ENCODE assay signal across 1 cellular context in the genomic region with DNA sequence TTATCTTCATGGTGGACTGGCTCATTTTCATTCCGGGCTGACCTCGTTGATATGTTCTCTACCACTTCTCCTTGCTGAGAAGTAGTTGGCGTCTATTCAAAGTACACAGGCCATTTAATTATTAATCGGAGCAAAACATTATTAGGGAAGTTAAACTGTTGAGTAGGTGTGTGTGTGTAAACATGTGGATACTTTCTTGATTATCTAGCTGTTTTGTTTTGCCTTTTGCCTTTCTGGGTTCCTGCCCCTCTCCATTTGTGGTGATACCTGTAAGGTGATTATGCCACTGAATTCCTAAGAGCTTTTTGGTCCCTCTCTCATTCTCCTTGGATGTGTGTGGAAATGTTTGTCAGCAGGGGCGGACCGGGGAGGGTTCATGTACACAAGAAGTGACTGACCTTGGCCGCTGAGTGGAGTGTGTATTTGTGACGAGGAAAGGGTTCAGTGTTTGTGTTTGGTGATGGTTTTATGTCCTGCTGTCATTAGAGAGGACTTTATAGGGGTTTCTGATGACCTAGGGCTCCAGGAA.
A peak's percentile ranks its signal among the peaks of the same experiment; 100 is the strongest.
TF ChIP-seq lines count a peak whose summit lies in the region.

No MANE protein-coding gene starts in this region.

TF ChIP-seq in HepG2, 621 proteins besides CTCF, POLR2A, EP300 and RAD21 (continued from another document):
- TF ChIP-seq ZNF318 (CRISPR knock-in tag; IDR thresholded peaks at IDR 0.05) = no peak
- TF ChIP-seq MLX (CRISPR knock-in tag; IDR thresholded peaks at IDR 0.05) = no peak
- TF ChIP-seq TCF7L2 (IDR thresholded peaks at IDR 0.05; ENCODE audit: low read depth, low read length) = no peak
- no peak for TF ChIP-seq ZNF674 (CRISPR knock-in tag; IDR thresholded peaks at IDR 0.05; ENCODE audit: low read depth)
- TF ChIP-seq KDM6A (CRISPR knock-in tag; IDR thresholded peaks at IDR 0.05; ENCODE audit: low read depth) = 0 out of 2 replicates have a peak, but pooled peaks have one; percentile 28
- TF ChIP-seq SMYD3 (CRISPR knock-in tag; IDR thresholded peaks at IDR 0.05) = no peak
- no peak for TF ChIP-seq RBM22 (optimal IDR thresholded peaks at IDR 0.05; ENCODE audit: low read length)
- no peak for TF ChIP-seq ESRRA (CRISPR knock-in tag; IDR thresholded peaks at IDR 0.05; ENCODE audit: low read depth)
- TF ChIP-seq ZSCAN29 (CRISPR knock-in tag; conservative IDR thresholded peaks at IDR 0.05) = peak; percentile 65; the same call in 1 of the 2 replicates
- TF ChIP-seq THAP11 (CRISPR knock-in tag; IDR thresholded peaks at IDR 0.05) = 0 out of 2 replicates have a peak, but pooled peaks have one; percentile 33
- no peak for TF ChIP-seq HOXA7 (CRISPR knock-in tag; IDR thresholded peaks at IDR 0.05)
- TF ChIP-seq ZNF572 (CRISPR knock-in tag; IDR thresholded peaks at IDR 0.05) = no peak
- peak; percentile 80; the same call in 1 of the 2 replicates for TF ChIP-seq ZNF609 (CRISPR knock-in tag; IDR thresholded peaks at IDR 0.05; ENCODE audit: borderline replicate concordance)
- peak; percentile 46; the same call in 1 of the 2 replicates for TF ChIP-seq HDAC1 (CRISPR knock-in tag; IDR thresholded peaks at IDR 0.05)
- TF ChIP-seq MED1 (CRISPR knock-in tag; IDR thresholded peaks at IDR 0.05) = peak; percentile 78
- no peak for TF ChIP-seq ZSCAN30 (CRISPR knock-in tag; IDR thresholded peaks at IDR 0.05)
- no peak for TF ChIP-seq CHCHD3 (CRISPR knock-in tag; IDR thresholded peaks at IDR 0.05)
- no peak for TF ChIP-seq ZNF749 (CRISPR knock-in tag; IDR thresholded peaks at IDR 0.05; ENCODE audit: borderline replicate concordance)
- TF ChIP-seq ZKSCAN1 (IDR thresholded peaks at IDR 0.05; ENCODE audit: low read length) = no peak
- TF ChIP-seq ELF3 (CRISPR knock-in tag; IDR thresholded peaks at IDR 0.05) = peak; percentile 62; the same call in 1 of the 2 replicates
- TF ChIP-seq, protein P1, sequence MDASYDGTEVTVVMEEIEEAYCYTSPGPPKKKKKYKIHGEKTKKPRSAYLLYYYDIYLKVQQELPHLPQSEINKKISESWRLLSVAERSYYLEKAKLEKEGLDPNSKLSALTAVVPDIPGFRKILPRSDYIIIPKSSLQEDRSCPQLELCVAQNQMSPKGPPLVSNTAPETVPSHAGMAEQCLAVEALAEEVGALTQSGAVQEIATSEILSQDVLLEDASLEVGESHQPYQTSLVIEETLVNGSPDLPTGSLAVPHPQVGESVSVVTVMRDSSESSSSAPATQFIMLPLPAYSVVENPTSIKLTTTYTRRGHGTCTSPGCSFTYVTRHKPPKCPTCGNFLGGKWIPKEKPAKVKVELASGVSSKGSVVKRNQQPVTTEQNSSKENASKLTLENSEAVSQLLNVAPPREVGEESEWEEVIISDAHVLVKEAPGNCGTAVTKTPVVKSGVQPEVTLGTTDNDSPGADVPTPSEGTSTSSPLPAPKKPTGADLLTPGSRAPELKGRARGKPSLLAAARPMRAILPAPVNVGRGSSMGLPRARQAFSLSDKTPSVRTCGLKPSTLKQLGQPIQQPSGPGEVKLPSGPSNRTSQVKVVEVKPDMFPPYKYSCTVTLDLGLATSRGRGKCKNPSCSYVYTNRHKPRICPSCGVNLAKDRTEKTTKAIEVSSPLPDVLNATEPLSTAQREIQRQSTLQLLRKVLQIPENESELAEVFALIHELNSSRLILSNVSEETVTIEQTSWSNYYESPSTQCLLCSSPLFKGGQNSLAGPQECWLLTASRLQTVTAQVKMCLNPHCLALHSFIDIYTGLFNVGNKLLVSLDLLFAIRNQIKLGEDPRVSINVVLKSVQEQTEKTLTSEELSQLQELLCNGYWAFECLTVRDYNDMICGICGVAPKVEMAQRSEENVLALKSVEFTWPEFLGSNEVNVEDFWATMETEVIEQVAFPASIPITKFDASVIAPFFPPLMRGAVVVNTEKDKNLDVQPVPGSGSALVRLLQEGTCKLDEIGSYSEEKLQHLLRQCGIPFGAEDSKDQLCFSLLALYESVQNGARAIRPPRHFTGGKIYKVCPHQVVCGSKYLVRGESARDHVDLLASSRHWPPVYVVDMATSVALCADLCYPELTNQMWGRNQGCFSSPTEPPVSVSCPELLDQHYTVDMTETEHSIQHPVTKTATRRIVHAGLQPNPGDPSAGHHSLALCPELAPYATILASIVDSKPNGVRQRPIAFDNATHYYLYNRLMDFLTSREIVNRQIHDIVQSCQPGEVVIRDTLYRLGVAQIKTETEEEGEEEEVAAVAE (CRISPR knock-in tag; IDR thresholded peaks at IDR 0.05; ENCODE audit: borderline replicate concordance) = peak; percentile 39; the same call in 1 of the 2 replicates
- 0 out of 2 replicates have a peak, but pooled peaks have one; percentile 35 for TF ChIP-seq IRF2 (CRISPR knock-in tag; IDR thresholded peaks at IDR 0.05)
- no peak for TF ChIP-seq ZNF282 (IDR thresholded peaks at IDR 0.05; ENCODE audit: partially characterized antibody)
- peak; percentile 59 for TF ChIP-seq POGZ (CRISPR knock-in tag; IDR thresholded peaks at IDR 0.05)
- no peak for TF ChIP-seq ZNF879 (CRISPR knock-in tag; IDR thresholded peaks at IDR 0.05)
- TF ChIP-seq ZNF3 (CRISPR knock-in tag; IDR thresholded peaks at IDR 0.05) = no peak
- no peak for TF ChIP-seq ZNF792 (CRISPR knock-in tag; IDR thresholded peaks at IDR 0.05)
